Comparison of ENCODE assay signal across 8 cellular contexts in the genomic region with DNA sequence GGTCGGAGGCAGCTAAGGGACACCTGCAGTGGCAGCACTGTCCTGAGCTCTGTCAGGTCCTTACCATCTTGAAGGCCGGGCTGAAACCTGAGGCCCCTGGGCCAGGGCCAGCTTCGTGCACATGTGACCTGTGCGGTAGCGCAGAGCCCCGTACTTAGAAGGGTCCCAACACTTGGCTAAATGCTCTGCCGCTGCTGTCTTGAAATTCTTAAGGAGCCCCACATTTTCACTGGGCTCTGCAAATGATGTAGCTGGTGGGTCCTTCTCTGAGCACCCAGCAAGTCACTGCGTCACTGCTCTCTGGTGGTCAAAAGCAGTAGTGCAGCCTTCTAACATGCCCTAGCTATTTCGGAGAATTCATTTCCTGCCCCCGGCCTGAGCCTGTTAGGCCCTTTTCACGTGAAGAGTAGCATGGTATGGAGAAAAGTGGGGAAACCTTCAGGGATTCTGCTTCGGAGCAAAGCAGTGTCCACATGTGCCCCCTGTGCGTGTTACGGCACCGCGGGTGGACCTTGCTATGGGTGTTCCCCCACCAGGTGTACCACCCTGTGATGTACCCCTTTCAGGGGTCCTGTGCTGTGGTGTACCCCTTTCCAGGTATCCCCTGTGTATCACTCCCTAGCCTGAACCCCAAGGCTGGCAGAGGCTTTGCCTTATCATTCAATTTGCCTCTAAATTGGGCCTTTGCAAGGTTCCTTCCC.
DNase-seq lines count a peak whose midpoint lies in the region; TF ChIP-seq lines count a peak whose summit lies in the region.

No MANE protein-coding gene starts in this region.

- H3F3A ChIP-seq in GM23248 (ENCODE audit: insufficient read depth), result no peaks in the 10 kb centered on the region

- intact Hi-C loops in breast epithelium (cut with DNase I; ENCODE audit: low total_unique reads), result no loop called here

- H3K27me3 ChIP-seq in GM23248 (replicated peaks; ENCODE audit: insufficient read depth) (peaks cover 29% of the 10 kb centered on the region), breast epithelium (no peaks in the 10 kb centered on the region)

- H3K4me1 ChIP-seq in GM23248 (ENCODE audit: insufficient read depth) (no peaks in the 10 kb centered on the region), breast epithelium (no peaks in the 10 kb centered on the region)

- H3K9ac ChIP-seq in GM23248, result no peak overlapping the region

- no peak for TF ChIP-seq POLR2A in breast epithelium (IDR thresholded peaks at IDR 0.05)

- H3K79me2 ChIP-seq in GM23248 (ENCODE audit: insufficient read depth), result no peaks in the 10 kb centered on the region

- H3K27ac ChIP-seq in GM23248 (no peak overlapping the region), VCaP (peak overlapping the region; percentile 48), breast epithelium (no peak overlapping the region)

- H3K9me3 ChIP-seq in GM23248 (ENCODE audit: low read depth), result no peaks in the 10 kb centered on the region
- H3K9me3 ChIP-seq in breast epithelium, result no peaks in the 10 kb centered on the region

- no peaks in the 10 kb centered on the region for H4K20me1 ChIP-seq in GM23248 (ENCODE audit: insufficient read depth)

- TF ChIP-seq CTCF in VCaP (conservative IDR thresholded peaks at IDR 0.05) (peak; percentile 99), breast epithelium (IDR thresholded peaks at IDR 0.05) (peak; percentile 56 to 89 (median 73))

- peak; percentile 73 for DNase-seq in COLO668 (lab: John Stamatoyannopoulos, UW; ENCODE audit: unreplicated experiment)
- peak; percentile 79 for DNase-seq in GM23248
- peak; percentile 36 for DNase-seq in NCI-H146 (lab: John Stamatoyannopoulos, UW)
- peak; percentile 38 to 73 for DNase-seq in breast epithelium (ENCODE audit: low spot score in 2 of 2)
- peak; percentile 72 for DNase-seq in iris pigment epithelial cell (ENCODE audit: low read depth)
- DNase-seq in stimulated activated CD4-positive, alpha-beta T cell treated with anti-CD3 and anti-CD28 coated beads, Interleukin-1b, Interleukin-23, amount 100 ng/mL, for 24 hours (ENCODE audit: low read depth in 4 of 4, low spot score in 1 of 4), result peak; percentile 43 to 70 (median 63)
- DNase-seq in NCI-H187 treated with DMSO at 0.1 percent for 48 hours (lab: John Stamatoyannopoulos, UW), result no peak

- H2AFZ ChIP-seq in GM23248, result peak overlapping the region; percentile 58; the same call in 1 of the 2 replicates

- no peak overlapping the region for H3K4me2 ChIP-seq in GM23248 (ENCODE audit: unreplicated experiment)

- in situ Hi-C loops in GM23248 (cut with MboI), result loop anchor here (25.0 kb wide), 1 partner anchor 327 kb away; no protein-coding TSS in a partner anchor

- no peaks in the 10 kb centered on the region for H3K9me2 ChIP-seq in GM23248 (ENCODE audit: insufficient read depth)

- WGBS in GM23248 (ENCODE audit: low coverage in 1 of 2, low lambda C conversion rate in 2 of 2, missing lambda C conversion rate in 2 of 2), 2 experiments, result 30 to 33% methylated on average over 16 of the region's 16 CpGs

- H3K4me3 ChIP-seq in GM23248, result no peak overlapping the region
- H3K4me3 ChIP-seq in breast epithelium, result peak overlapping the region in 1 of 3 donors; percentile 30

- H3K36me3 ChIP-seq in GM23248 (ENCODE audit: low read depth) (no peaks in the 10 kb centered on the region), breast epithelium (no peaks in the 10 kb centered on the region)
